Comparison of ENCODE assay signal across 15 cellular contexts in the genomic region with DNA sequence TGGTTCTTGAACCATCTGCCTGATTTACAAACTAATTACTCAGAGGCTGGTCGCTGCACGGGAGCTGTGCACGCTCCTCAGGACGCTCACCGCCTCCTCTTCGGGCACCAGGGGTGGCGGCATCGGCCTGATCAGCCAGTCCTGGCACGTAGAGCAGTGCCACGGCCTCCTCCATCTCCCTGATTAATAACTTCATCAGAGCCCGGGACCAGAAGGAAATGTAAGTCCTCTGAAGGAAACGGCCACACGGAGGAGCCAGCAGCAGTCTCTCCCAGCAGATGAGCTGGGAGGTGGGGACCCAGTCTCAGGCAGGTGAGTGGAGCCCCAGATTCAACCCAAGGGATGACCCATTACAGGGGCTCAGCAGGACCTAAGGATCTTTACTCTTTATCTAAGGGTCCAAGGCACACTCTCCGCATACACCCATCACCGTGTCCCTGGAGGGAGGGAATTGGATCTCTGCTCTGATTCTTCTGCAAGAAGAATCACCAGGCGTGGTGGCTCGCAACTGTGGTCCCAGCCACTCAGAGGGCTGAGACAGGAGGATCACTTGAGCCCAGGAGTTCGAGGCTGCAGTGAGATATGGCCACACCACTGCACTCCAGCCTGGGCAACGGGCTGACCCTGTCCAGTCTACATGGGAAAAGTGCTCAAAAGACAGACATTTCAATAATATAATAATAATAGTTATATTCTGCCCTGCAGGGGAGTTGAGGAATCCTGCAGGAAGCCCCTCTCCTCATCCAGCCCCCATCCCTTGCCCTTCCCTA.
A peak's percentile ranks its signal among the peaks of the same experiment; 100 is the strongest.
DNase-seq lines count a peak whose midpoint lies in the region; ATAC-seq and TF ChIP-seq lines count a peak whose summit lies in the region.
"Had no signal": no experiment of that assay in that cellular context is flagged by ENCODE, and none has a peak within 500 bp of the region (broad histone marks: within the 10 kb centered on the region; RNA-seq: fewer than 3 reads in every experiment).

No MANE protein-coding gene starts in this region.

- H3K27ac Mint-ChIP-seq in natural killer cell treated with Interleukin-12 subunit alpha and Interleukin-12 subunit beta and Interleukin-15 and Interleukin-18, amount 100 ng/mL, for 72 hours = no peak overlapping the region
- no peak overlapping the region for H3K27ac Mint-ChIP-seq in natural killer cell
- H3K27ac Mint-ChIP-seq: activated CD4-positive, alpha-beta T cell treated with anti-CD3 and anti-CD28 coated beads, Interleukin-2, amount 10 ng/mL, durations not matched to agents 24 days and 14 days; activated T-helper 2 cell treated with anti-CD3 and anti-CD28 coated beads, Interferon-gamma antibody, Interleukin-2, Interleukin-4, amounts not matched to agents 10 μg/mL and 5 μg/mL and 100 μg/mL, durations not matched to agents 14 hours and 24 hours and 36 hours; nephron progenitor cell had no signal

- H3K9me3 ChIP-seq in aorta (ENCODE audit: control insufficient read depth, low read length) = no peaks in the 10 kb centered on the region
- peaks cover 0 to 10% (median 2%) of the 10 kb centered on the region in 4 donors for H3K9me3 ChIP-seq in esophagus muscularis mucosa
- H3K9me3 ChIP-seq: breast epithelium, right lobe of liver had no signal

- ATAC-seq in natural killer cell treated with Interleukin-12 subunit alpha and Interleukin-12 subunit beta and Interleukin-15 and Interleukin-18, amount 100 ng/mL, for 72 hours = no peak
- ATAC-seq in natural killer cell = no peak
- ATAC-seq in aorta (ENCODE audit: low FRiP score) = no peak
- ATAC-seq: heart left ventricle, right lobe of liver had no signal

- 68 to 75% methylated on average over 19 of the region's 19 CpGs for WGBS in aorta, 2 donors
- WGBS in esophagus muscularis mucosa = 86% methylated on average over 19 of the region's 19 CpGs

- H3K27ac ChIP-seq in aorta (ENCODE audit: low read depth in 1 of 2, low read length in 2 of 2) (no peak overlapping the region), esophagus muscularis mucosa (replicated peaks in 1 of 4) (no peak overlapping the region)
- H3K27ac ChIP-seq: breast epithelium, C4-2B, heart left ventricle, right lobe of liver had no signal

- TF ChIP-seq CTCF in natural killer cell (IDR thresholded peaks at IDR 0.05) (no peak), epithelial cell of esophagus (IDR thresholded peaks at IDR 0.05; ENCODE audit: insufficient read depth, low read depth, low read length, missing control alignments) (peak; percentile 30), esophagus muscularis mucosa (IDR thresholded peaks at IDR 0.05) (no peak)

- H3K36me3 Mint-ChIP-seq in natural killer cell treated with Interleukin-12 subunit alpha and Interleukin-12 subunit beta and Interleukin-15 and Interleukin-18, amount 100 ng/mL, for 72 hours = peaks cover 7% of the 10 kb centered on the region
- H3K36me3 Mint-ChIP-seq in natural killer cell = no peaks in the 10 kb centered on the region

- H3K4me1 ChIP-seq in aorta (ENCODE audit: control insufficient read depth in 1 of 2, insufficient read depth in 2 of 2, low read length in 2 of 2) = no peaks in the 10 kb centered on the region
- H3K4me1 ChIP-seq in esophagus muscularis mucosa = no peaks in the 10 kb centered on the region
- H3K4me1 ChIP-seq: breast epithelium, heart left ventricle, right lobe of liver had no signal

- H3K36me3 ChIP-seq in aorta (ENCODE audit: control insufficient read depth in 1 of 2, insufficient read depth in 2 of 2, low read length in 1 of 2) (no peaks in the 10 kb centered on the region), esophagus muscularis mucosa (no peaks in the 10 kb centered on the region)
- H3K36me3 ChIP-seq: breast epithelium, heart left ventricle, right lobe of liver had no signal

- no peak overlapping the region for H3K4me3 Mint-ChIP-seq in natural killer cell treated with Interleukin-12 subunit alpha and Interleukin-12 subunit beta and Interleukin-15 and Interleukin-18, amount 100 ng/mL, for 72 hours
- H3K4me3 Mint-ChIP-seq in natural killer cell = no peak overlapping the region
- H3K4me3 Mint-ChIP-seq: activated CD4-positive, alpha-beta T cell treated with anti-CD3 and anti-CD28 coated beads, Interleukin-2, amount 10 ng/mL, durations not matched to agents 24 days and 14 days; nephron progenitor cell had no signal

- no peaks in the 10 kb centered on the region for H3K27me3 Mint-ChIP-seq in natural killer cell treated with Interleukin-12 subunit alpha and Interleukin-12 subunit beta and Interleukin-15 and Interleukin-18, amount 100 ng/mL, for 72 hours
- no peaks in the 10 kb centered on the region for H3K27me3 Mint-ChIP-seq in natural killer cell (ENCODE audit: low read depth in 2 of 2)
- H3K27me3 Mint-ChIP-seq: activated CD4-positive, alpha-beta T cell treated with anti-CD3 and anti-CD28 coated beads, Interleukin-2, amount 10 ng/mL, durations not matched to agents 24 days and 14 days had no signal

- intact Hi-C loops in natural killer cell (cut with micrococcal nuclease) = no loop called here
- intact Hi-C loops in aorta (cut with DNase I) = no loop called here
- intact Hi-C loops in esophagus muscularis mucosa (cut with DNase I) = no loop called here

- H3K27me3 ChIP-seq in aorta (ENCODE audit: control insufficient read depth in 1 of 2, insufficient read depth in 2 of 2, low read length in 1 of 2) (no peaks in the 10 kb centered on the region), esophagus muscularis mucosa (no peaks in the 10 kb centered on the region)
- H3K27me3 ChIP-seq: breast epithelium, heart left ventricle, right lobe of liver had no signal

- peaks cover 3% of the 10 kb centered on the region for H3K9me3 Mint-ChIP-seq in natural killer cell treated with Interleukin-12 subunit alpha and Interleukin-12 subunit beta and Interleukin-15 and Interleukin-18, amount 100 ng/mL, for 72 hours
- peaks cover 2 to 3% of the 10 kb centered on the region in 2 donors for H3K9me3 Mint-ChIP-seq in natural killer cell

- no peak for TF ChIP-seq EP300 in esophagus muscularis mucosa (IDR thresholded peaks at IDR 0.05)

- peak; percentile 46 for DNase-seq in natural killer cell treated with Interleukin-12 subunit alpha and Interleukin-12 subunit beta and Interleukin-15 and Interleukin-18, amount 100 ng/mL, for 72 hours (ENCODE audit: low spot score)
- no peak for DNase-seq in natural killer cell
- peak; percentile 53 for DNase-seq in NCI-H69 (lab: John Stamatoyannopoulos, UW)
- peak; percentile 47 for DNase-seq in epithelial cell of esophagus (ENCODE audit: low read depth)
- DNase-seq in aorta = peak; percentile 22 to 65
- no peak for DNase-seq in stimulated activated CD4-positive, alpha-beta T cell treated with anti-CD3 and anti-CD28 coated beads, Interleukin-15, amount 100 ng/mL, for 24 hours
- DNase-seq in kidney tubule cell (ENCODE audit: low spot score) = no peak
- no peak for DNase-seq in esophagus muscularis mucosa (ENCODE audit: extremely low spot score)
- DNase-seq: nephron progenitor cell had no signal

- H3K4me3 ChIP-seq in epithelial cell of esophagus (ENCODE audit: low read length) (no peak overlapping the region), aorta (ENCODE audit: low read length in 2 of 2) (no peak overlapping the region), esophagus muscularis mucosa (no peak overlapping the region)
- H3K4me3 ChIP-seq: breast epithelium, heart left ventricle, right lobe of liver had no signal

- peaks cover 0 to 3% of the 10 kb centered on the region in 2 donors for H3K4me1 Mint-ChIP-seq in natural killer cell treated with Interleukin-12 subunit alpha and Interleukin-12 subunit beta and Interleukin-15 and Interleukin-18, amount 100 ng/mL, for 72 hours (ENCODE audit: low read depth in 2 of 2)
- no peaks in the 10 kb centered on the region for H3K4me1 Mint-ChIP-seq in natural killer cell
- H3K4me1 Mint-ChIP-seq: activated CD4-positive, alpha-beta T cell treated with anti-CD3 and anti-CD28 coated beads, Interleukin-2, amount 10 ng/mL, durations not matched to agents 24 days and 14 days had no signal

- no peak for TF ChIP-seq POLR2A in esophagus muscularis mucosa (IDR thresholded peaks at IDR 0.05; ENCODE audit: low read depth)

Comparison
In these comparisons a context has a peak if more than half of its experiments do, and no peak if none do; other contexts are left out.
1. DNase-seq: peak in natural killer cell treated with Interleukin-12 subunit alpha and Interleukin-12 subunit beta and Interleukin-15 and Interleukin-18, amount 100 ng/mL, for 72 hours (single experiment), NCI-H69 (single experiment), epithelial cell of esophagus (single experiment) and aorta (2 of 2); none in natural killer cell (single experiment), stimulated activated CD4-positive, alpha-beta T cell treated with anti-CD3 and anti-CD28 coated beads, Interleukin-15, amount 100 ng/mL, for 24 hours (single experiment), kidney tubule cell (single experiment) and esophagus muscularis mucosa (single experiment).